Comparison of ENCODE assay signal across 12 cellular contexts in genomic region chr13:105991622-105992254, GRCh38.
DNase-seq lines count a peak whose midpoint lies in the region; ATAC-seq and TF ChIP-seq lines count a peak whose summit lies in the region.
"Had no signal": no experiment of that assay in that cellular context is flagged by ENCODE, and none has a peak within 500 bp of the region (broad histone marks: within the 10 kb centered on the region; RNA-seq: fewer than 3 reads in every experiment).

No MANE protein-coding gene starts in this region.

- ATAC-seq in right cardiac atrium: peak; percentile 52 to 66
- no peak for ATAC-seq in lung (ENCODE audit: insufficient read depth, low FRiP score)
- no peak for ATAC-seq in HG02798 (IDR thresholded peaks at IDR 0.05; ENCODE audit: poor library complexity, unreplicated experiment)
- ATAC-seq in HG02852 (IDR thresholded peaks at IDR 0.05; ENCODE audit: unreplicated experiment): no peak
- ATAC-seq: HepG2 had no signal

- no peaks in the 10 kb centered on the region for H3K27me3 Mint-ChIP-seq in brain
- H3K27me3 Mint-ChIP-seq: dendritic cell treated with granulocyte-macrophage colony-stimulating factor and Interleukin-4, amounts not matched to agents 40 ng/mL and 50 ng/mL, for 4 days had no signal

- H3K9me3 Mint-ChIP-seq in brain: peaks cover 0 to 3% (median 0%) of the 10 kb centered on the region in 5 experiments

- H3K27me3 ChIP-seq in right cardiac atrium (ENCODE audit: control insufficient read depth, insufficient read depth) (no peaks in the 10 kb centered on the region), left ventricle myocardium inferior (ENCODE audit: low read depth) (no peaks in the 10 kb centered on the region), lung (ENCODE audit: control insufficient read depth, insufficient read depth) (no peaks in the 10 kb centered on the region)

- no peak overlapping the region for H3K27ac ChIP-seq in right cardiac atrium (ENCODE audit: low read length)
- no peak overlapping the region for H3K27ac ChIP-seq in left ventricle myocardium inferior (replicated peaks)
- H3K27ac ChIP-seq in lung (ENCODE audit: low read depth in 1 of 2, low read length in 1 of 2): no peak overlapping the region

- peaks cover 21% of the 10 kb centered on the region for H3K4me1 Mint-ChIP-seq in brain

- H3K4me3 ChIP-seq in right cardiac atrium (ENCODE audit: low read length) (no peak overlapping the region), left ventricle myocardium inferior (no peak overlapping the region), lung (no peak overlapping the region)

- H3K27ac Mint-ChIP-seq in brain: peak overlapping the region in 4 of 5 experiments; percentile 10 to 58 (median 32)
- H3K27ac Mint-ChIP-seq: dendritic cell treated with granulocyte-macrophage colony-stimulating factor and Interleukin-4, amounts not matched to agents 40 ng/mL and 50 ng/mL, for 4 days had no signal

- H3K4me1 ChIP-seq in right cardiac atrium (ENCODE audit: control insufficient read depth, insufficient read depth, low read length): no peaks in the 10 kb centered on the region
- H3K4me1 ChIP-seq in left ventricle myocardium inferior: no peaks in the 10 kb centered on the region
- H3K4me1 ChIP-seq in lung (ENCODE audit: control insufficient read depth in 2 of 2, insufficient read depth in 2 of 2, low read length in 2 of 2): peaks cover 0 to 5% of the 10 kb centered on the region in 2 donors

- intact Hi-C loops in right cardiac atrium (cut with DNase I) (no loop called here), left ventricle myocardium inferior (cut with micrococcal nuclease) (no loop called here)

- TF ChIP-seq CTCF in left ventricle myocardium inferior (IDR thresholded peaks at IDR 0.05; ENCODE audit: borderline replicate concordance) (no peak), brain (conservative IDR thresholded peaks at IDR 0.05) (no peak), lung (IDR thresholded peaks at IDR 0.05; ENCODE audit: control extremely low read depth, extremely low read depth) (no peak)

- H3K36me3 Mint-ChIP-seq in brain: no peaks in the 10 kb centered on the region

- H3K36me3 ChIP-seq in left ventricle myocardium inferior (no peaks in the 10 kb centered on the region), lung (ENCODE audit: control insufficient read depth in 2 of 2, insufficient read depth in 2 of 2, low read length in 2 of 2) (no peaks in the 10 kb centered on the region)

- WGBS in right cardiac atrium: 74% methylated on average over 4 of the region's 4 CpGs
- 70 to 81% methylated on average over 4 of the region's 4 CpGs for WGBS in lung, 2 donors

- H3K4me3 Mint-ChIP-seq in brain: no peak overlapping the region
- H3K4me3 Mint-ChIP-seq: dendritic cell treated with granulocyte-macrophage colony-stimulating factor and Interleukin-4, amounts not matched to agents 40 ng/mL and 50 ng/mL, for 4 days had no signal

- DNase-seq in right cardiac atrium (peak in 2 of 3 donors; percentile 23 to 28), left ventricle myocardium inferior (no peak), lung (ENCODE audit: low spot score) (peak; percentile 41), NCI-H82 treated with DMSO at 0.1 percent for 48 hours (lab: John Stamatoyannopoulos, UW; ENCODE audit: unreplicated experiment) (no peak), NCI-H526 (lab: John Stamatoyannopoulos, UW) (no peak)
- DNase-seq: ACHN, RPMI8226 had no signal

- no peaks in the 10 kb centered on the region for H3K9me3 ChIP-seq in right cardiac atrium (ENCODE audit: control insufficient read depth, low read length)
- no peaks in the 10 kb centered on the region for H3K9me3 ChIP-seq in left ventricle myocardium inferior (replicated peaks)
- H3K9me3 ChIP-seq in lung (ENCODE audit: control insufficient read depth in 2 of 2, insufficient read depth in 1 of 2, low read length in 1 of 2): no peaks in the 10 kb centered on the region

Comparison
In these comparisons a context has a peak if more than half of its experiments do, and no peak if none do; other contexts are left out.
1. DNase-seq: peak in right cardiac atrium (2 of 3) and lung (single experiment); none in left ventricle myocardium inferior (single experiment), NCI-H82 treated with DMSO at 0.1 percent for 48 hours (single experiment) and NCI-H526 (0 of 2).
2. ATAC-seq: peak in right cardiac atrium (2 of 2); none in lung (single experiment), HG02798 (single experiment) and HG02852 (single experiment).